ENCODE assay signal across 9 cellular contexts in the genomic region with DNA sequence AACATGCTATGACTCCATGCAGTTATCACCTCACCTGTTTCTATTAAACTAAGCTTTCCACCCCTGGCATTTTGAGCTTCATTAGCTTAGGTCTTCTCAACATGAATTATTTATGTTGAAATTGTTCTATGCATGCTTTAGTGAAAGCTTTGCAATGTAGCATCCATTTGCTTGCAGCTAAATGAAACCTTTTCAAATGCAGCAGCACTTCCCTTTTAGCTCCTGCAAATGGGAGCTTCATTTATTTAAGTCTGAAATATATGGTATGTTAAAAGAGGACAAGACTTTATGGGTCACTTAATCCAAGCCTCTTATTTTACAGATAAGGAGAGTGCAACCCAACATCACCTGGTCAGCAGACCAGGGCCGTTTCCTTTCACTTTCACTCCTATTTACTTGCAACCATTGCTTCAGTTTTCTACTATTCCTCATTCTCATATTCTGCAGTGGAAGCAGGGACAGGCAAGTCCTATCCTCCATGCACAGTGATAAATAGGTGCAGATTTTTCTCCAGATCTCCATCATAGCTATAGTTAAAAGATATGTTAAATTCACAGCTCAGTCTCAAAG. TPM values are rescaled to one million over a fixed set of nuclear protein-coding genes. Genes with fewer than 3 reads are reported as not detected.
A peak's percentile ranks its signal among the peaks of the same experiment; 100 is the strongest.
DNase-seq lines count a peak whose midpoint lies in the region; ATAC-seq and TF ChIP-seq lines count a peak whose summit lies in the region.
"Had no signal": no experiment of that assay in that cellular context is flagged by ENCODE, and none has a peak within 500 bp of the region (broad histone marks: within the 10 kb centered on the region; RNA-seq: fewer than 3 reads in every experiment).

No MANE protein-coding gene starts in this region.

- DNase-seq in PC-3 (no peak), mucosa of descending colon (peak in 1 of 3 donors; percentile 34), psoas muscle (no peak), cortex of kidney (lab: John Stamatoyannopoulos, UW) (no peak)
- DNase-seq: NCI-H526 treated with DMSO at 0.1 percent for 48 hours had no signal

- H3K36me3 ChIP-seq in PC-3 (ENCODE audit: low read depth, low read length) = no peaks in the 10 kb centered on the region
- no peaks in the 10 kb centered on the region for H3K36me3 ChIP-seq in mucosa of descending colon (ENCODE audit: low read depth)
- H3K36me3 ChIP-seq in psoas muscle (ENCODE audit: insufficient read depth in 1 of 2, low read depth in 1 of 2) = no peaks in the 10 kb centered on the region

- H3K9ac ChIP-seq in PC-3 (ENCODE audit: low read length) = no peak overlapping the region

- peak overlapping the region; percentile 55 for H3K4me2 ChIP-seq in PC-3 (ENCODE audit: low read length)

- H3K9me2 ChIP-seq in PC-3 (replicated peaks; ENCODE audit: low read length) = no peaks in the 10 kb centered on the region

- H3K79me2 ChIP-seq in PC-3 (ENCODE audit: low read length) = no peaks in the 10 kb centered on the region

- H3K4me3 ChIP-seq in PC-3 (ENCODE audit: low read length) (peak overlapping the region; percentile 40; the same call in 1 of the 2 replicates), mucosa of descending colon (no peak overlapping the region), psoas muscle (no peak overlapping the region)

- ATAC-seq in GM18909 (IDR thresholded peaks at IDR 0.05; ENCODE audit: poor library complexity, unreplicated experiment) = peak; percentile 80
- peak; percentile 76 for ATAC-seq in HG02588 (IDR thresholded peaks at IDR 0.05; ENCODE audit: unreplicated experiment)
- no peak for ATAC-seq in PC-3
- ATAC-seq in mucosa of descending colon = peak; percentile 67
- no peak for ATAC-seq in psoas muscle
- no peak for ATAC-seq in HG03097 (IDR thresholded peaks at IDR 0.05; ENCODE audit: low FRiP score, unreplicated experiment)

- 52 to 63% (median 52%) methylated on average over 1 of the region's 1 CpG for WGBS in psoas muscle, 3 donors

- POLR2A ChIA-PET in PC-3 (lab: Charles Lee; ENCODE audit: unreplicated experiment) = no interaction called here

- intact Hi-C loops in PC-3 (cut with micrococcal nuclease) = no loop called here
- intact Hi-C loops in mucosa of descending colon (cut with DNase I, micrococcal nuclease) = no loop called here
- intact Hi-C loops in psoas muscle (cut with DNase I) = no loop called here

- H3K9me3 ChIP-seq in PC-3 (ENCODE audit: low read length) = no peaks in the 10 kb centered on the region
- no peaks in the 10 kb centered on the region for H3K9me3 ChIP-seq in mucosa of descending colon
- no peaks in the 10 kb centered on the region for H3K9me3 ChIP-seq in psoas muscle

- peak overlapping the region; percentile 49 for H2AFZ ChIP-seq in PC-3 (ENCODE audit: low read length)

- CTCF ChIA-PET in PC-3 (lab: Charles Lee) = no interaction called here

- H4K20me1 ChIP-seq in PC-3 (ENCODE audit: low read length) = no peaks in the 10 kb centered on the region

- H3K27ac ChIP-seq in PC-3 (ENCODE audit: low read length) (no peak overlapping the region), psoas muscle (no peak overlapping the region)

- H3F3A ChIP-seq in PC-3 (ENCODE audit: low read length, unreplicated experiment) = no peaks in the 10 kb centered on the region

- peaks cover 14% of the 10 kb centered on the region; the same call in 1 of the 2 replicates for H3K4me1 ChIP-seq in PC-3 (ENCODE audit: insufficient read depth, low read length)
- H3K4me1 ChIP-seq in mucosa of descending colon (ENCODE audit: low read depth) = no peaks in the 10 kb centered on the region
- H3K4me1 ChIP-seq in psoas muscle = no peaks in the 10 kb centered on the region

- H3K27me3 ChIP-seq in PC-3 (ENCODE audit: low read length) = no peaks in the 10 kb centered on the region
- no peaks in the 10 kb centered on the region for H3K27me3 ChIP-seq in psoas muscle (ENCODE audit: insufficient read depth in 3 of 3, low read length in 2 of 3)

- no TSS peak for BruUV-seq in PC-3 (replicated peaks; lab: Mats Ljungman, UMichigan)

- TF ChIP-seq CTCF in PC-3 (conservative IDR thresholded peaks at IDR 0.05; ENCODE audit: low read depth, low read length) (no peak), mucosa of descending colon (IDR thresholded peaks at IDR 0.05) (no peak), psoas muscle (IDR thresholded peaks at IDR 0.05) (no peak)

RNA-seq across cellular contexts. Expression of a gene that starts 56.4 kb away (rescaled TPM):
- 0.63 TPM in 1 of 2 replicates, not detected in the other for total RNA-seq in PC-3 (2014; rRNA removed)
- total RNA-seq in mucosa of descending colon = 10 to 100 TPM in 1 of 3 donors, 1 to 10 TPM in 2; 3.2 to 11.1 (median 6.5) TPM
- 1 to 10 TPM in 1 of 4 donors, under 1 TPM in 3; 0.65 to 1.8 (median 0.85) TPM for total RNA-seq in psoas muscle
- under 1 TPM; 0.31 to 0.58 (median 0.53) TPM for polyA plus RNA-seq in psoas muscle
- polyA plus RNA-seq: keratinocyte had no signal

Comparison
In these comparisons a context has a peak if more than half of its experiments do, and no peak if none do; other contexts are left out.
1. ATAC-seq: peak in GM18909 (single experiment), HG02588 (single experiment) and mucosa of descending colon (single experiment); none in PC-3 (single experiment), psoas muscle (0 of 4) and HG03097 (single experiment).